Comparison of ENCODE assay signal across 8 cellular contexts in the genomic region with DNA sequence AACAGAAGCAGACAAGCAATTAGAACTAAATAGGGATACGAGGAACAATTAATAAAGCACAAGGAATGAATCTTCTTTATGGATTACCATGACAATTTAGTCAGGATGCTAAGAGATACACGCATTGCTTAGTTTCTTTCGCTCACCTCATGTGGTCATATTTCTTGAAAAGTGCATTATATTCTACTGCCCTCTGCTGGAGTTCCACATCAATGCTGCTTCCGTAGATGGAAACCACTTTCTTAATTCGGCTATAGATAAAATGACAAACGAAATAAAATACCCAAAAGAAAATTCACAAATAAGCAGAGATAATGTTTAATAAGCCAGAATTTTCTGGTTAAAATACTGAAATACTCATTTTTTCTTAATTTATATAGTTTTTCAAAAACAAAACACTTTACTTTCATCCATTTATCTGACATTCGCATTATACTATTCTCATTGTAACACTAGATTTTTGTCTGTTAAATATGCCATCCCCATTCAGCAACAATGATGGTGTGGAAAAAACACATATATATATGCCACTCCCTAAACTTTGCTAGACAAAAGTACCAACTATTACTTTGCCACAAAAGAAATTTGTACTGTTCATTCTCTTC.
DNase-seq lines count a peak whose midpoint lies in the region; ATAC-seq and TF ChIP-seq lines count a peak whose summit lies in the region.

No MANE protein-coding gene starts in this region.

- peak; percentile 58 to 70 for TF ChIP-seq CTCF in tibial artery (IDR thresholded peaks at IDR 0.05)

- no peaks in the 10 kb centered on the region for H3K27me3 ChIP-seq in tibial artery

- H3K4me3 ChIP-seq in tibial artery = no peak overlapping the region

- no peak overlapping the region for H3K27ac ChIP-seq in tibial artery

- peaks cover 69 to 81% (median 71%) of the 10 kb centered on the region in 3 donors for H3K36me3 ChIP-seq in tibial artery

- H3K4me1 ChIP-seq in tibial artery = no peaks in the 10 kb centered on the region

- no peaks in the 10 kb centered on the region for H3K9me3 ChIP-seq in tibial artery

- ATAC-seq in HG02642 (IDR thresholded peaks at IDR 0.05; ENCODE audit: poor library complexity, unreplicated experiment) (no peak), GM18519 (IDR thresholded peaks at IDR 0.05; ENCODE audit: low FRiP score, unreplicated experiment) (no peak)

- DNase-seq in stimulated activated CD8-positive, alpha-beta memory T cell treated with anti-CD3 and anti-CD28 coated beads, Interleukin-12 subunit alpha, Interleukin-12 subunit beta, amount 100 ng/mL, for 1 hour (ENCODE audit: low read depth) = peak; percentile 8
- DNase-seq in stimulated activated CD8-positive, alpha-beta memory T cell treated with anti-CD3 and anti-CD28 coated beads, Interleukin-4, amount 100 ng/mL, for 48 hours = no peak
- DNase-seq in MV-4-11 (lab: John Stamatoyannopoulos, UW) = peak; percentile 20
- DNase-seq in activated gamma-delta T cell treated with anti-CD3 and anti-CD28 coated beads, Interleukin-2, amount 50 U/mL, for 16 hours (ENCODE audit: low read depth) = peak; percentile 4
- peak; percentile 49 for DNase-seq in iPS-NIHi7 (ENCODE audit: extremely low spot score)
- no peak for DNase-seq in tibial artery

- intact Hi-C loops in tibial artery (cut with DNase I; ENCODE audit: low total_unique reads) = loop anchor here (10.0 kb wide), 1 partner anchor 52 kb away; no protein-coding TSS in a partner anchor

Comparison
In these comparisons a context has a peak if more than half of its experiments do, and no peak if none do; other contexts are left out.
1. DNase-seq: peak in stimulated activated CD8-positive, alpha-beta memory T cell treated with anti-CD3 and anti-CD28 coated beads, Interleukin-12 subunit alpha, Interleukin-12 subunit beta, amount 100 ng/mL, for 1 hour (single experiment), MV-4-11 (single experiment), activated gamma-delta T cell treated with anti-CD3 and anti-CD28 coated beads, Interleukin-2, amount 50 U/mL, for 16 hours (single experiment) and iPS-NIHi7 (single experiment); none in stimulated activated CD8-positive, alpha-beta memory T cell treated with anti-CD3 and anti-CD28 coated beads, Interleukin-4, amount 100 ng/mL, for 48 hours (single experiment) and tibial artery (0 of 2).